Comparison of ENCODE assay signal across 13 cellular contexts in genomic region chr16:77868478-77868877, GRCh38.
DNase-seq lines count a peak whose midpoint lies in the region; ATAC-seq, FAIRE-seq and TF ChIP-seq lines count a peak whose summit lies in the region.
"Had no signal": no experiment of that assay in that cellular context is flagged by ENCODE, and none has a peak within 500 bp of the region (broad histone marks: within the 10 kb centered on the region; RNA-seq: fewer than 3 reads in every experiment).

No MANE protein-coding gene starts in this region.

- no peaks in the 10 kb centered on the region for H3K9me3 Mint-ChIP-seq in activated CD4-positive, alpha-beta T cell treated with anti-CD3 and anti-CD28 coated beads, Interleukin-2, amount 10 ng/mL, durations not matched to agents 7 days and 5 days
- H3K9me3 Mint-ChIP-seq in activated T-helper 1 cell treated with anti-CD3 and anti-CD28 coated beads, Interleukin-12 subunit alpha, Interleukin-12 subunit beta, Interleukin-2, Interleukin-4 antibody, amounts not matched to agents 30 ng/mL and 10 ng/mL and 1 ng/mL, durations not matched to agents 14 hours and 24 hours and 36 hours: no peaks in the 10 kb centered on the region

- peak; percentile 28 for DNase-seq in activated CD4-positive, alpha-beta T cell treated with anti-CD3 and anti-CD28 coated beads, Interleukin-2, amount 10 ng/mL, durations not matched to agents 7 days and 5 days
- DNase-seq in activated CD4-positive, alpha-beta T cell treated with anti-CD3 and anti-CD28 coated beads for 1 hour: no peak
- DNase-seq in ascending aorta (ENCODE audit: low spot score in 2 of 2): no peak
- DNase-seq in OCI-M1 (lab: John Stamatoyannopoulos, UW): no peak
- DNase-seq in activated T-helper 1 cell treated with anti-CD3 and anti-CD28 coated beads, Interleukin-12 subunit alpha, Interleukin-12 subunit beta, Interleukin-2, Interleukin-4 antibody, amounts not matched to agents 30 ng/mL and 10 ng/mL and 1 ng/mL, durations not matched to agents 14 hours and 24 hours and 36 hours (ENCODE audit: low spot score): no peak
- DNase-seq in frontal cortex (ENCODE audit: low spot score in 2 of 2): no peak
- DNase-seq: ACHN; esophagus squamous epithelium; NCI-H748 treated with DMSO at 0.1 percent for 48 hours; stimulated activated CD8-positive, alpha-beta memory T cell treated with anti-CD3 and anti-CD28 coated beads, Interleukin-4, amount 100 ng/mL, for 48 hours had no signal

- H3K4me1 Mint-ChIP-seq in activated CD4-positive, alpha-beta T cell treated with anti-CD3 and anti-CD28 coated beads, Interleukin-2, amount 10 ng/mL, durations not matched to agents 7 days and 5 days: peaks cover 12% of the 10 kb centered on the region
- H3K4me1 Mint-ChIP-seq in activated T-helper 1 cell treated with anti-CD3 and anti-CD28 coated beads, Interleukin-12 subunit alpha, Interleukin-12 subunit beta, Interleukin-2, Interleukin-4 antibody, amounts not matched to agents 30 ng/mL and 10 ng/mL and 1 ng/mL, durations not matched to agents 14 hours and 24 hours and 36 hours (ENCODE audit: low read depth): peaks cover 12% of the 10 kb centered on the region

- CTCF ChIA-PET in activated CD4-positive, alpha-beta T cell treated with anti-CD3 and anti-CD28 coated beads, Interleukin-2, amount 10 ng/mL, durations not matched to agents 7 days and 5 days (lab: Charles Lee): no interaction called here

- ATAC-seq in GM21447 (IDR thresholded peaks at IDR 0.05; ENCODE audit: unreplicated experiment) (peak; percentile 90), HG03139 (IDR thresholded peaks at IDR 0.05; ENCODE audit: unreplicated experiment) (peak; percentile 76)
- ATAC-seq: K562 had no signal

- intact Hi-C loops in ascending aorta (cut with DNase I): no loop called here
- intact Hi-C loops in activated T-helper 1 cell treated with anti-CD3 and anti-CD28 coated beads, Interleukin-12 subunit alpha, Interleukin-12 subunit beta, Interleukin-2, Interleukin-4 antibody, amounts not matched to agents 30 ng/mL and 10 ng/mL and 1 ng/mL, durations not matched to agents 14 hours and 24 hours and 36 hours (cut with micrococcal nuclease): no loop called here

- no peaks in the 10 kb centered on the region for H3K27me3 Mint-ChIP-seq in activated CD4-positive, alpha-beta T cell treated with anti-CD3 and anti-CD28 coated beads, Interleukin-2, amount 10 ng/mL, durations not matched to agents 7 days and 5 days
- H3K27me3 Mint-ChIP-seq in activated T-helper 1 cell treated with anti-CD3 and anti-CD28 coated beads, Interleukin-12 subunit alpha, Interleukin-12 subunit beta, Interleukin-2, Interleukin-4 antibody, amounts not matched to agents 30 ng/mL and 10 ng/mL and 1 ng/mL, durations not matched to agents 14 hours and 24 hours and 36 hours (ENCODE audit: insufficient read depth): peaks cover 4% of the 10 kb centered on the region

- H3K27me3 ChIP-seq in ascending aorta: no peaks in the 10 kb centered on the region
- H3K27me3 ChIP-seq: esophagus squamous epithelium had no signal

- no peak overlapping the region for H3K27ac Mint-ChIP-seq in activated CD4-positive, alpha-beta T cell treated with anti-CD3 and anti-CD28 coated beads, Interleukin-2, amount 10 ng/mL, durations not matched to agents 7 days and 5 days
- no peak overlapping the region for H3K27ac Mint-ChIP-seq in activated T-helper 1 cell treated with anti-CD3 and anti-CD28 coated beads, Interleukin-12 subunit alpha, Interleukin-12 subunit beta, Interleukin-2, Interleukin-4 antibody, amounts not matched to agents 30 ng/mL and 10 ng/mL and 1 ng/mL, durations not matched to agents 14 hours and 24 hours and 36 hours

- no peak overlapping the region for H3K4me3 ChIP-seq in ascending aorta
- H3K4me3 ChIP-seq: esophagus squamous epithelium, K562 had no signal

- H3K9me3 ChIP-seq in ascending aorta: no peaks in the 10 kb centered on the region
- H3K9me3 ChIP-seq: esophagus squamous epithelium had no signal

- POLR2A ChIA-PET in activated CD4-positive, alpha-beta T cell treated with anti-CD3 and anti-CD28 coated beads, Interleukin-2, amount 10 ng/mL, durations not matched to agents 7 days and 5 days (lab: Charles Lee): no interaction called here

- no peak for TF ChIP-seq CTCF in ascending aorta (IDR thresholded peaks at IDR 0.05)

- H3K4me3 Mint-ChIP-seq in activated CD4-positive, alpha-beta T cell treated with anti-CD3 and anti-CD28 coated beads, Interleukin-2, amount 10 ng/mL, durations not matched to agents 7 days and 5 days: no peak overlapping the region
- no peak overlapping the region for H3K4me3 Mint-ChIP-seq in activated T-helper 1 cell treated with anti-CD3 and anti-CD28 coated beads, Interleukin-12 subunit alpha, Interleukin-12 subunit beta, Interleukin-2, Interleukin-4 antibody, amounts not matched to agents 30 ng/mL and 10 ng/mL and 1 ng/mL, durations not matched to agents 14 hours and 24 hours and 36 hours

- H3K4me1 ChIP-seq in ascending aorta: peaks cover 0 to 13% of the 10 kb centered on the region in 2 donors

- H3K36me3 Mint-ChIP-seq in activated CD4-positive, alpha-beta T cell treated with anti-CD3 and anti-CD28 coated beads, Interleukin-2, amount 10 ng/mL, durations not matched to agents 7 days and 5 days (ENCODE audit: low read depth): no peaks in the 10 kb centered on the region
- no peaks in the 10 kb centered on the region for H3K36me3 Mint-ChIP-seq in activated T-helper 1 cell treated with anti-CD3 and anti-CD28 coated beads, Interleukin-12 subunit alpha, Interleukin-12 subunit beta, Interleukin-2, Interleukin-4 antibody, amounts not matched to agents 30 ng/mL and 10 ng/mL and 1 ng/mL, durations not matched to agents 14 hours and 24 hours and 36 hours (ENCODE audit: low read depth)

- H3K36me3 ChIP-seq in ascending aorta: no peaks in the 10 kb centered on the region
- H3K36me3 ChIP-seq: esophagus squamous epithelium had no signal

- FAIRE-seq in frontal cortex (lab: Jason Lieb, UNC): no peak
- FAIRE-seq: K562 had no signal

- H3K27ac ChIP-seq in ascending aorta: peak overlapping the region; percentile 44 to 87
- H3K27ac ChIP-seq: esophagus squamous epithelium had no signal
